ENCODE assay signal across 11 cellular contexts in the genomic region with DNA sequence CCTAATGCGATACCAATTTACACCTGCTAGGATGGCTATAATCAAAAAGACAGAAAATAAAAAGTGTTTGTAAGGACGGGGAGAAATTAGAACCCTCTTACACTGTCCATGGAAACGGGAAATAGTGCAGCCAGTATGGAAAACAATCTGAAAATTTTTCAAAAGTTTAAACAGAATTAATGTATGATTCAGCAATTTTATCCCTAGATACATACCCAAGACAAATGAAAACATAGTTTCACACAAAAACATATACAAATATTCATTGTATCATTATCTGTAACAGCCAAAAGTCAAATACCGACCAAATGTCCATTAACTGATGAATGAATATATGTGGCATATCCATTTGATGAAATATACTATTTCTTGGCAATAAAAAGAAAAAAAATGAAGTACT.
"Had no signal": no experiment of that assay in that cellular context is flagged by ENCODE, and none has a peak within 500 bp of the region (broad histone marks: within the 10 kb centered on the region; RNA-seq: fewer than 3 reads in every experiment).

No MANE protein-coding gene starts in this region.

- H2AFZ ChIP-seq: GM23248, GM23338 had no signal

- ATAC-seq: GM23338, HCT116 had no signal

- H3K36me3 ChIP-seq: HAP-1 had no signal

- H3K27ac ChIP-seq: GM23248 had no signal

- H3K9ac ChIP-seq: GM23248 had no signal

- FAIRE-seq: H1, H54 had no signal

- H3K4me2 ChIP-seq: GM23338 had no signal

- DNase-seq: GM23248, GOT3, H7, H9, HCEC 1CT, HFFc6 had no signal

- H3K4me1 ChIP-seq: HAP-1 had no signal

- H3K9me3 ChIP-seq: HAP-1 had no signal

- H3K4me3 ChIP-seq: GM23248, GM23338, HAP-1 had no signal
